Comparison of ENCODE assay signal across 2 cellular contexts in the genomic region with DNA sequence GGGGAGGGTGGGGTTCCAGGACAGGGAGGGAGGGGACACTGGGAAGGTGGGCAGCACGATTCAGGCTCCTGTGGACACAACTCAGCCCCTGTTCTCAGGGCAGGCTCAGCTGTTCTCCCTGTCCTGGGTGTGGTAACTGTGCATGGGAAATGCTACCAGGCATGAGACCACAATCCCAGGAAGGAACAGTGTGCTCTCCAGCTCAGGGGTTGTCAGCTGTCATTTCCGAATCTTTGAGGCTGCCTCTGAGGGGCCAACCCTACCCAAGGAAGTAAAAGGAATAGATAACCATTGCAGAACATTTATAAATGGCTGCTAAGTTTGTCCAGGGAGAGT.
TF ChIP-seq lines count a peak whose summit lies in the region.

No MANE protein-coding gene starts in this region.

TF ChIP-seq in IMR-90, 13 proteins besides CTCF, POLR2A, EP300 and RAD21:
- TF ChIP-seq FOS (IDR thresholded peaks at IDR 0.05; ENCODE audit: low read depth, low read length) (no peak), NFE2L2 (IDR thresholded peaks at IDR 0.05; ENCODE audit: low read depth, low read length) (no peak), BHLHE40 (IDR thresholded peaks at IDR 0.05; ENCODE audit: low read depth, low read length) (no peak), RCOR1 (IDR thresholded peaks at IDR 0.05; ENCODE audit: insufficient replicate concordance, low read length) (no peak), SMC3 (IDR thresholded peaks at IDR 0.05; ENCODE audit: low read depth, low read length) (no peak), MAFK (IDR thresholded peaks at IDR 0.05; ENCODE audit: low read depth, low read length) (no peak), CEBPB (IDR thresholded peaks at IDR 0.05; ENCODE audit: low read depth, low read length) (no peak), MAZ (IDR thresholded peaks at IDR 0.05; ENCODE audit: borderline replicate concordance, low read depth, low read length) (no peak), CHD1 (IDR thresholded peaks at IDR 0.05; ENCODE audit: low read depth, low read length) (no peak), RFX5 (IDR thresholded peaks at IDR 0.05; ENCODE audit: low read depth, low read length) (no peak), MXI1 (IDR thresholded peaks at IDR 0.05; ENCODE audit: borderline replicate concordance, low read depth, low read length) (no peak)
- TF ChIP-seq, protein P1, sequence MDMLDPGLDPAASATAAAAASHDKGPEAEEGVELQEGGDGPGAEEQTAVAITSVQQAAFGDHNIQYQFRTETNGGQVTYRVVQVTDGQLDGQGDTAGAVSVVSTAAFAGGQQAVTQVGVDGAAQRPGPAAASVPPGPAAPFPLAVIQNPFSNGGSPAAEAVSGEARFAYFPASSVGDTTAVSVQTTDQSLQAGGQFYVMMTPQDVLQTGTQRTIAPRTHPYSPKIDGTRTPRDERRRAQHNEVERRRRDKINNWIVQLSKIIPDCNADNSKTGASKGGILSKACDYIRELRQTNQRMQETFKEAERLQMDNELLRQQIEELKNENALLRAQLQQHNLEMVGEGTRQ (IDR thresholded peaks at IDR 0.05; ENCODE audit: low read depth, low read length) = no peak
- TF ChIP-seq, protein P2, sequence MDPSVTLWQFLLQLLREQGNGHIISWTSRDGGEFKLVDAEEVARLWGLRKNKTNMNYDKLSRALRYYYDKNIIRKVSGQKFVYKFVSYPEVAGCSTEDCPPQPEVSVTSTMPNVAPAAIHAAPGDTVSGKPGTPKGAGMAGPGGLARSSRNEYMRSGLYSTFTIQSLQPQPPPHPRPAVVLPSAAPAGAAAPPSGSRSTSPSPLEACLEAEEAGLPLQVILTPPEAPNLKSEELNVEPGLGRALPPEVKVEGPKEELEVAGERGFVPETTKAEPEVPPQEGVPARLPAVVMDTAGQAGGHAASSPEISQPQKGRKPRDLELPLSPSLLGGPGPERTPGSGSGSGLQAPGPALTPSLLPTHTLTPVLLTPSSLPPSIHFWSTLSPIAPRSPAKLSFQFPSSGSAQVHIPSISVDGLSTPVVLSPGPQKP (IDR thresholded peaks at IDR 0.05; ENCODE audit: borderline replicate concordance, low read depth, low read length) = no peak

TF ChIP-seq in WTC11, 78 proteins besides CTCF, POLR2A, EP300 and RAD21:
- TF ChIP-seq, protein P3, sequence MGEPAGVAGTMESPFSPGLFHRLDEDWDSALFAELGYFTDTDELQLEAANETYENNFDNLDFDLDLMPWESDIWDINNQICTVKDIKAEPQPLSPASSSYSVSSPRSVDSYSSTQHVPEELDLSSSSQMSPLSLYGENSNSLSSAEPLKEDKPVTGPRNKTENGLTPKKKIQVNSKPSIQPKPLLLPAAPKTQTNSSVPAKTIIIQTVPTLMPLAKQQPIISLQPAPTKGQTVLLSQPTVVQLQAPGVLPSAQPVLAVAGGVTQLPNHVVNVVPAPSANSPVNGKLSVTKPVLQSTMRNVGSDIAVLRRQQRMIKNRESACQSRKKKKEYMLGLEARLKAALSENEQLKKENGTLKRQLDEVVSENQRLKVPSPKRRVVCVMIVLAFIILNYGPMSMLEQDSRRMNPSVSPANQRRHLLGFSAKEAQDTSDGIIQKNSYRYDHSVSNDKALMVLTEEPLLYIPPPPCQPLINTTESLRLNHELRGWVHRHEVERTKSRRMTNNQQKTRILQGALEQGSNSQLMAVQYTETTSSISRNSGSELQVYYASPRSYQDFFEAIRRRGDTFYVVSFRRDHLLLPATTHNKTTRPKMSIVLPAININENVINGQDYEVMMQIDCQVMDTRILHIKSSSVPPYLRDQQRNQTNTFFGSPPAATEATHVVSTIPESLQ (CRISPR knock-in tag; IDR thresholded peaks at IDR 0.05) = no peak
- TF ChIP-seq SP1 (CRISPR knock-in tag; conservative IDR thresholded peaks at IDR 0.05) = no peak
- no peak for TF ChIP-seq IRF2 (CRISPR knock-in tag; IDR thresholded peaks at IDR 0.05; ENCODE audit: borderline replicate concordance, low read depth)
- TF ChIP-seq, protein P4, sequence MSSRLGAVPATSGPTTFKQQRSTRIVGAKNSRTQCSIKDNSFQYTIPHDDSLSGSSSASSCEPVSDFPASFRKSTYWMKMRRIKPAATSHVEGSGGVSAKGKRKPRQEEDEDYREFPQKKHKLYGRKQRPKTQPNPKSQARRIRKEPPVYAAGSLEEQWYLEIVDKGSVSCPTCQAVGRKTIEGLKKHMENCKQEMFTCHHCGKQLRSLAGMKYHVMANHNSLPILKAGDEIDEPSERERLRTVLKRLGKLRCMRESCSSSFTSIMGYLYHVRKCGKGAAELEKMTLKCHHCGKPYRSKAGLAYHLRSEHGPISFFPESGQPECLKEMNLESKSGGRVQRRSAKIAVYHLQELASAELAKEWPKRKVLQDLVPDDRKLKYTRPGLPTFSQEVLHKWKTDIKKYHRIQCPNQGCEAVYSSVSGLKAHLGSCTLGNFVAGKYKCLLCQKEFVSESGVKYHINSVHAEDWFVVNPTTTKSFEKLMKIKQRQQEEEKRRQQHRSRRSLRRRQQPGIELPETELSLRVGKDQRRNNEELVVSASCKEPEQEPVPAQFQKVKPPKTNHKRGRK (CRISPR knock-in tag; IDR thresholded peaks at IDR 0.05; ENCODE audit: borderline replicate concordance) = no peak
- TF ChIP-seq ZNF317 (CRISPR knock-in tag; IDR thresholded peaks at IDR 0.05; ENCODE audit: borderline replicate concordance, low read depth) = no peak
- no peak for TF ChIP-seq CREB1 (CRISPR knock-in tag; IDR thresholded peaks at IDR 0.05)
- TF ChIP-seq, protein P5, sequence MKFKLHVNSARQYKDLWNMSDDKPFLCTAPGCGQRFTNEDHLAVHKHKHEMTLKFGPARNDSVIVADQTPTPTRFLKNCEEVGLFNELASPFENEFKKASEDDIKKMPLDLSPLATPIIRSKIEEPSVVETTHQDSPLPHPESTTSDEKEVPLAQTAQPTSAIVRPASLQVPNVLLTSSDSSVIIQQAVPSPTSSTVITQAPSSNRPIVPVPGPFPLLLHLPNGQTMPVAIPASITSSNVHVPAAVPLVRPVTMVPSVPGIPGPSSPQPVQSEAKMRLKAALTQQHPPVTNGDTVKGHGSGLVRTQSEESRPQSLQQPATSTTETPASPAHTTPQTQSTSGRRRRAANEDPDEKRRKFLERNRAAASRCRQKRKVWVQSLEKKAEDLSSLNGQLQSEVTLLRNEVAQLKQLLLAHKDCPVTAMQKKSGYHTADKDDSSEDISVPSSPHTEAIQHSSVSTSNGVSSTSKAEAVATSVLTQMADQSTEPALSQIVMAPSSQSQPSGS (CRISPR knock-in tag; IDR thresholded peaks at IDR 0.05; ENCODE audit: borderline replicate concordance, low read depth) = no peak
- TF ChIP-seq, protein P6, sequence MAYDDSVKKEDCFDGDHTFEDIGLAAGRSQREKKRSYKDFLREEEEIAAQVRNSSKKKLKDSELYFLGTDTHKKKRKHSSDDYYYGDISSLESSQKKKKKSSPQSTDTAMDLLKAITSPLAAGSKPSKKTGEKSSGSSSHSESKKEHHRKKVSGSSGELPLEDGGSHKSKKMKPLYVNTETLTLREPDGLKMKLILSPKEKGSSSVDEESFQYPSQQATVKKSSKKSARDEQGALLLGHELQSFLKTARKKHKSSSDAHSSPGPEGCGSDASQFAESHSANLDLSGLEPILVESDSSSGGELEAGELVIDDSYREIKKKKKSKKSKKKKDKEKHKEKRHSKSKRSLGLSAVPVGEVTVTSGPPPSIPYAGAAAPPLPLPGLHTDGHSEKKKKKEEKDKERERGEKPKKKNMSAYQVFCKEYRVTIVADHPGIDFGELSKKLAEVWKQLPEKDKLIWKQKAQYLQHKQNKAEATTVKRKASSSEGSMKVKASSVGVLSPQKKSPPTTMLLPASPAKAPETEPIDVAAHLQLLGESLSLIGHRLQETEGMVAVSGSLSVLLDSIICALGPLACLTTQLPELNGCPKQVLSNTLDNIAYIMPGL (CRISPR knock-in tag; IDR thresholded peaks at IDR 0.05) = no peak
- no peak for TF ChIP-seq CREM (CRISPR knock-in tag; IDR thresholded peaks at IDR 0.05)
- no peak for TF ChIP-seq ZNF121 (CRISPR knock-in tag; IDR thresholded peaks at IDR 0.05)
- no peak for TF ChIP-seq ELF4 (CRISPR knock-in tag; IDR thresholded peaks at IDR 0.05; ENCODE audit: low read depth)
- no peak for TF ChIP-seq TP53 (CRISPR knock-in tag; IDR thresholded peaks at IDR 0.05)
- no peak for TF ChIP-seq EMX1 (CRISPR knock-in tag; IDR thresholded peaks at IDR 0.05)
